28 cellular contexts compared by ENCODE assay signal in genomic region chr9:99814359-99814758, GRCh38.
"Had no signal": no experiment of that assay in that cellular context is flagged by ENCODE, and none has a peak within 500 bp of the region (broad histone marks: within the 10 kb centered on the region; RNA-seq: fewer than 3 reads in every experiment).

No MANE protein-coding gene starts in this region.

- FAIRE-seq: islet of Langerhans, kidney had no signal

- H3K27me3 Mint-ChIP-seq: naive thymus-derived CD8-positive, alpha-beta T cell; progenitor cell of endocrine pancreas; stimulated activated memory B cell treated with anti-CD40 and anti-IgM and Interleukin-4, amounts not matched to agents 10 μg/mL and 1 μg/mL and 100 μg/mL, for 72 hours; type B pancreatic cell had no signal

- DNase-seq: hypothalamus; immature natural killer cell; kidney; left colon; left lung; naive thymus-derived CD8-positive, alpha-beta T cell; occipital lobe; ovary; right lobe of liver; stimulated activated CD4-positive, alpha-beta T cell treated with anti-CD3 and anti-CD28 coated beads, Interleukin-1b, Interleukin-23, amount 100 ng/mL, for 48 hours; stimulated activated CD4-positive, alpha-beta T cell treated with anti-CD3 and anti-CD28 coated beads, Interleukin-2, amount 100 ng/mL, for 48 hours; stimulated activated CD4-positive, alpha-beta T cell treated with anti-CD3 and anti-CD28 coated beads, Interleukin-4, amount 100 ng/mL, for 4 hours; stimulated activated CD8-positive, alpha-beta memory T cell treated with anti-CD3 and anti-CD28 coated beads, Interleukin-4, amount 100 ng/mL, for 48 hours; stimulated activated naive CD4-positive, alpha-beta T cell treated with Interleukin-2 at 50 U/mL for 16 hours; stimulated activated naive CD8-positive, alpha-beta T cell treated with anti-CD3 and anti-CD28 coated beads, Interleukin-15, amount 100 ng/mL, for 72 hours; substantia nigra; uterus had no signal

- H3K36me3 Mint-ChIP-seq: immature natural killer cell, type B pancreatic cell had no signal

- H3K9me3 ChIP-seq: left lung, neutrophil, ovary, right atrium auricular region, right lobe of liver, tibial nerve, uterus had no signal

- H3K36me3 ChIP-seq: left lung, neural progenitor cell, neutrophil, ovary, right atrium auricular region, right lobe of liver, tibial nerve, uterus had no signal

- H3K27ac ChIP-seq: left lung, neural progenitor cell, neutrophil, ovary, right atrium auricular region, right lobe of liver, tibial nerve, uterus had no signal

- H3K4me2 ChIP-seq: neural progenitor cell, smooth muscle cell had no signal

- H3K27me3 ChIP-seq: left lung, neural progenitor cell, neutrophil, ovary, right atrium auricular region, right lobe of liver, tibial nerve, uterus had no signal

- H3K9me3 Mint-ChIP-seq: naive thymus-derived CD8-positive, alpha-beta T cell; nephron; neural progenitor cell; stimulated activated memory B cell treated with anti-CD40 and anti-IgM and Interleukin-4, amounts not matched to agents 10 μg/mL and 1 μg/mL and 100 μg/mL, for 72 hours; stimulated activated naive CD8-positive, alpha-beta T cell treated with anti-CD3 and anti-CD28 coated beads, Interleukin-15, amount 100 ng/mL, for 72 hours; type B pancreatic cell had no signal

- ATAC-seq: left colon; left lung; naive thymus-derived CD8-positive, alpha-beta T cell; right lobe of liver; stimulated activated memory B cell treated with anti-CD40 and anti-IgM and Interleukin-4, amounts not matched to agents 10 μg/mL and 1 μg/mL and 100 μg/mL, for 72 hours; stimulated activated naive CD8-positive, alpha-beta T cell treated with anti-CD3 and anti-CD28 coated beads, Interleukin-15, amount 100 ng/mL, for 72 hours had no signal

- H2AFZ ChIP-seq: neural progenitor cell had no signal

- H3K4me3 Mint-ChIP-seq: immature natural killer cell; naive thymus-derived CD8-positive, alpha-beta T cell; nephron; neural progenitor cell; stimulated activated memory B cell treated with anti-CD40 and anti-IgM and Interleukin-4, amounts not matched to agents 10 μg/mL and 1 μg/mL and 100 μg/mL, for 72 hours; stimulated activated naive CD8-positive, alpha-beta T cell treated with anti-CD3 and anti-CD28 coated beads, Interleukin-15, amount 100 ng/mL, for 72 hours; type B pancreatic cell had no signal

- H3K27ac Mint-ChIP-seq: immature natural killer cell; neural progenitor cell; progenitor cell of endocrine pancreas; stimulated activated memory B cell treated with anti-CD40 and anti-IgM and Interleukin-4, amounts not matched to agents 10 μg/mL and 1 μg/mL and 100 μg/mL, for 72 hours; stimulated activated naive CD8-positive, alpha-beta T cell treated with anti-CD3 and anti-CD28 coated beads, Interleukin-15, amount 100 ng/mL, for 72 hours; type B pancreatic cell had no signal

- H3K9ac ChIP-seq: neural progenitor cell had no signal

- H3K4me3 ChIP-seq: left lung, lung, neural progenitor cell, ovary, right atrium auricular region, right lobe of liver, smooth muscle cell, tibial nerve, uterus had no signal
